8 cellular contexts compared by ENCODE assay signal in the genomic region with DNA sequence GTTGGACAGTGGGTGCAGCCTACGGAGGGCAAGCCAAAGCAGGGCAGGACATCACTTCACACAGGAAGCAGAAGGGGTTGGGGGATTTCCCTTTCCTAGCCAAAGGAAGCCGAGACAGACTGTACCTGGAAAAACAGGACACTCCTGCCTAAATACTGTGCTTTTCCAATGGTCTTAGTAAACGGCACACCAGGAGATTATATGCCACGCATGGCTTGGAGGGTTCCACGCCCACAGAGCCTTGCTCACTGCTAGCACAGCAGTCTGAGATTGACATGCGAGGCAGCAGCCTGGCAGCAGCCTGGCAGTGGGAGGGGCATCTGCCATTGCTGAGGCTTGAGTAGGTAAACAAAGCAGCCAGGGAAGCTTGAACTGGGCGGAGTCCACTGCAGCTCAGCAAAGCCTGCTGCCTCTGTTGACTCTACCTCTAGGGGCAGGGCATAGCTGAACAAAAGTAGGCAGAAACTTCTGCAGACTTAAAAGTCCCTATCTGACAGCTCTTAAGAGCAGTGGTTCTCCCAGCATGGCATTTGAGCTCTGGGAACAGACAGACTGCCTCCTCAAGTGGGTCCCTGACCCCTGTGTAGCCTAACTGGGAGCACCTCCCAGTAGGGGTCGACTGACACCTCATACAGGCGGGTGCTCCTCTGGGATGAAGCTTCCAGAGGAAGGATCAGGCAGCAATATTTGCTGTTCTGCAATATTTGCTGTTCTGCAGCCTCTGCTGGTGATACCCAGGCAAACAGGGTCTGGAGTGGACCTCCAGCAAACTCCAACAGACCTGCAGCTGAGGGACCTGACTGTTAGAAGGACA. TPM values are rescaled to one million over a fixed set of nuclear protein-coding genes. Genes with fewer than 3 reads are reported as not detected.
DNase-seq lines count a peak whose midpoint lies in the region; ATAC-seq and TF ChIP-seq lines count a peak whose summit lies in the region.
"Not testable (repeated sequence)": the region's sequence is repeated elsewhere in the genome, so short reads cannot be mapped to it uniquely, and the experiment has no call there.

No MANE protein-coding gene starts in this region.

- H3K36me3 ChIP-seq in mucosa of descending colon (ENCODE audit: low read depth): not testable (repeated sequence)

- TF ChIP-seq CTCF in LNCaP clone FGC (IDR thresholded peaks at IDR 0.05; ENCODE audit: control insufficient read depth, extremely low read depth, insufficient read depth): peak; percentile 21; the same call in 1 of the 2 replicates
- TF ChIP-seq CTCF in mucosa of descending colon (IDR thresholded peaks at IDR 0.05): peak; percentile 44

- H3K4me3 ChIP-seq in LNCaP clone FGC (ENCODE audit: low read depth, low read length): 0 out of 2 replicates have a peak overlapping the region, but pooled peaks have one; percentile 18
- H3K4me3 ChIP-seq in mucosa of descending colon: not testable (repeated sequence)

- DNase-seq in DMS 273 treated with DMSO at 0.1 percent for 48 hours (lab: John Stamatoyannopoulos, UW) (peak; percentile 49), LNCaP clone FGC (ENCODE audit: low read depth) (peak; percentile 79), NCI-H446 (lab: John Stamatoyannopoulos, UW) (peak; percentile 17 to 65), T-helper 1 cell (peak; percentile 46 to 88 (median 69)), dermis blood vessel endothelial cell (peak; percentile 36), mucosa of descending colon (peak; percentile 86 to 89 (median 86))
- DNase-seq in activated T-cell treated with anti-CD3 and anti-CD28 coated beads, Interleukin-2, amount 50 U/mL, for 1 hour: peak; percentile 81
- DNase-seq in stimulated activated CD8-positive, alpha-beta memory T cell treated with anti-CD3 and anti-CD28 coated beads, Interleukin-7, amount 100 ng/mL, for 1 hour (ENCODE audit: low read depth in 2 of 2): peak; percentile 32

- ATAC-seq in mucosa of descending colon: peak; percentile 93

- intact Hi-C loops in mucosa of descending colon (cut with DNase I, micrococcal nuclease): not testable (repeated sequence)

- not testable (repeated sequence) for H3K9me3 ChIP-seq in mucosa of descending colon

- not testable (repeated sequence) for H3K4me1 ChIP-seq in mucosa of descending colon (ENCODE audit: low read depth)

RNA-seq across cellular contexts. Expression of a gene that starts 10.1 kb away (rescaled TPM):
- total RNA-seq in dermis blood vessel endothelial cell (9.7 and 18.1 TPM in 2 replicates), mucosa of descending colon (10 to 100 TPM; 44.4 to 66.7 (median 65.6) TPM)

RNA-seq across cellular contexts. Expression of a gene that starts 34.7 kb away (rescaled TPM):
- total RNA-seq in dermis blood vessel endothelial cell (0.88 and 1.0 TPM in 2 replicates), mucosa of descending colon (10 to 100 TPM in 2 of 3 donors, 1 to 10 TPM in 1; 7.4 to 15.1 (median 13.7) TPM)

Comparison
In these comparisons a context has a peak if more than half of its experiments do, and no peak if none do; other contexts are left out.
1. DNase-seq: peak in every context shown above with its lines; median percentile 86 in mucosa of descending colon; 81 in activated T-cell treated with anti-CD3 and anti-CD28 coated beads, Interleukin-2, amount 50 U/mL, for 1 hour; 79 in LNCaP clone FGC; 69 in T-helper 1 cell; 49 in DMS 273 treated with DMSO at 0.1 percent for 48 hours; 41 in NCI-H446; 36 in dermis blood vessel endothelial cell; 32 in stimulated activated CD8-positive, alpha-beta memory T cell treated with anti-CD3 and anti-CD28 coated beads, Interleukin-7, amount 100 ng/mL, for 1 hour.